ENCODE assay signal across 9 cellular contexts in genomic region chr9:124222918-124223720, GRCh38. TPM values are rescaled to one million over a fixed set of nuclear protein-coding genes. Genes with fewer than 3 reads are reported as not detected.
DNase-seq lines count a peak whose midpoint lies in the region; ATAC-seq lines count a peak whose summit lies in the region.
"Had no signal": no experiment of that assay in that cellular context is flagged by ENCODE, and none has a peak within 500 bp of the region (broad histone marks: within the 10 kb centered on the region; RNA-seq: fewer than 3 reads in every experiment).

No MANE protein-coding gene starts in this region.

- H3K9me3 ChIP-seq in muscle layer of duodenum (ENCODE audit: control insufficient read depth in 1 of 2, low read length in 2 of 2), result no peaks in the 10 kb centered on the region

- in situ Hi-C loops in Caki2 (cut with HindIII; ENCODE audit: low pct_unique_long_range_greater_than_20kb, low sequenced_read_pairs), result no loop called here

- peaks cover 5 to 29% of the 10 kb centered on the region in 2 donors for H3K4me1 ChIP-seq in muscle layer of duodenum (ENCODE audit: control insufficient read depth in 1 of 2, insufficient read depth in 2 of 2, low read length in 2 of 2)

- H3K4me3 ChIP-seq in muscle layer of duodenum (ENCODE audit: low read depth in 1 of 2, low read length in 2 of 2), result no peak overlapping the region

- DNase-seq in Caki2 (ENCODE audit: low read depth) (peak; percentile 83), NCI-H1092 treated with DMSO at 0.1 percent for 48 hours (lab: John Stamatoyannopoulos, UW) (peak; percentile 55), dermis microvascular lymphatic vessel endothelial cell (ENCODE audit: low read depth in 2 of 2) (peak; percentile 73 to 83), NCI-H128 (lab: John Stamatoyannopoulos, UW; ENCODE audit: unreplicated experiment) (no peak)
- DNase-seq in activated CD8-positive, alpha-beta memory T cell treated with anti-CD3 and anti-CD28 coated beads, Interleukin-2, amount 50 U/mL, for 4 hours, result no peak

- no peak for ATAC-seq in GM19023 (IDR thresholded peaks at IDR 0.05; ENCODE audit: unreplicated experiment)
- ATAC-seq in HG03045 (IDR thresholded peaks at IDR 0.05; ENCODE audit: unreplicated experiment), result no peak

- peak overlapping the region; percentile 18 for H3K27ac ChIP-seq in muscle layer of duodenum (ENCODE audit: low read length)
- H3K27ac ChIP-seq: epithelial cell of prostate had no signal

- H3K27me3 ChIP-seq in muscle layer of duodenum (ENCODE audit: low read depth, low read length), result no peaks in the 10 kb centered on the region

- H3K36me3 ChIP-seq in muscle layer of duodenum (ENCODE audit: control insufficient read depth in 1 of 2, insufficient read depth in 2 of 2, low read length in 2 of 2), result no peaks in the 10 kb centered on the region

RNA-seq across cellular contexts. Expression of gene NEK6, which starts 34.6 kb away (rescaled TPM):
- total RNA-seq in Caki2 (2014; rRNA removed; shearing (Covaris generic); ENCODE audit: low replicate concordance), result 119 and 135 TPM in 2 replicates
- 10.8 and 23.0 TPM in 2 replicates for total RNA-seq in dermis microvascular lymphatic vessel endothelial cell

Comparison
In these comparisons a context has a peak if more than half of its experiments do, and no peak if none do; other contexts are left out.
1. DNase-seq: peak in Caki2 (single experiment), NCI-H1092 treated with DMSO at 0.1 percent for 48 hours (single experiment) and dermis microvascular lymphatic vessel endothelial cell (2 of 2); none in NCI-H128 (single experiment) and activated CD8-positive, alpha-beta memory T cell treated with anti-CD3 and anti-CD28 coated beads, Interleukin-2, amount 50 U/mL, for 4 hours (single experiment).